Comparison of ENCODE assay signal across 17 cellular contexts in the genomic region with DNA sequence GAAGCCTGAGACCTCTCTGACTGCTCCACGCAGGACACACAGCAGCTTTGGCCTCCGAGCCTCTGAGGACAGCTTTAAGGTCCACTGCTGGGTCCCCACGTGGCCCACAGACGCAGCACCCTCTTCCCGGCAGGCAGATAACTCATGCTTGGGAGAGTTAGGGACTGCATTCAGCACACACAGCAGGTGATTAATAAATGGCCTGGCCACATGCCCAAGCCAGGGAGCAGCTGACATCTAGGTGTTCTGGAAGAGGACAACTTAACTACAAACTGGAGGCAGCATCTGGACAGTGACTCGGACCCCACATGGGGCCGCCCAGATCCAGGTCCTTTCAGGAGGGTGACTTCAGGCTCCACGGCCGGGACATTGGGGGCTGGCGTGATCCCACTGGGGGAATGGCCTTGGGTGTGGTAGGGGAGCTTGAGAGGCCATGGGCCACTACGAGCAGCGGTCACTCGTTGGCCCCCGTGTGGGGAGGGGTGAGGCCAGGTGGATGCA. TPM values are rescaled to one million over a fixed set of nuclear protein-coding genes. Genes with fewer than 3 reads are reported as not detected.
DNase-seq lines count a peak whose midpoint lies in the region; ATAC-seq and TF ChIP-seq lines count a peak whose summit lies in the region.
"Had no signal": no experiment of that assay in that cellular context is flagged by ENCODE, and none has a peak within 500 bp of the region (broad histone marks: within the 10 kb centered on the region; RNA-seq: fewer than 3 reads in every experiment).

No MANE protein-coding gene starts in this region.

- peak overlapping the region; percentile 100 for H3K27ac ChIP-seq in neutrophil
- H3K27ac ChIP-seq: brain microvascular endothelial cell had no signal

- H3K4me3 ChIP-seq in neutrophil (ENCODE audit: low read depth in 1 of 2, low read length in 1 of 2) = no peak overlapping the region
- H3K4me3 ChIP-seq: stomach had no signal

- in situ Hi-C loops in G401 (cut with HindIII; ENCODE audit: low sequenced_read_pairs) = no loop called here

- peaks cover 79 to 89% of the 10 kb centered on the region in 2 experiments for H3K4me1 ChIP-seq in neutrophil (ENCODE audit: control insufficient read depth in 1 of 2, insufficient read depth in 1 of 2, low read depth in 1 of 2, low read length in 1 of 2)

- peaks cover 54% of the 10 kb centered on the region for H3K36me3 Mint-ChIP-seq in central memory CD8-positive, alpha-beta T cell (ENCODE audit: insufficient read depth)

- DNase-seq in Ammon's horn (ENCODE audit: low spot score) (peak; percentile 1), Daoy (ENCODE audit: low read depth) (peak; percentile 4), G401 (ENCODE audit: low spot score) (no peak), pons (ENCODE audit: low spot score) (no peak), nucleus accumbens (lab: John Stamatoyannopoulos, UW) (no peak)
- no peak for DNase-seq in central memory CD8-positive, alpha-beta T cell (ENCODE audit: low spot score in 2 of 2)
- DNase-seq: activated CD4-positive, alpha-beta T cell treated with anti-CD3 and anti-CD28 coated beads for 4 hours; brain microvascular endothelial cell; C1 segment of cervical spinal cord; effector memory CD4-positive, alpha-beta T cell; NCI-H2029; NCI-H526 treated with DMSO at 0.1 percent for 48 hours; SHP77; small intestine; stomach had no signal

- TF ChIP-seq CTCF in neutrophil (IDR thresholded peaks at IDR 0.05) = no peak

- H3K4me1 Mint-ChIP-seq in central memory CD8-positive, alpha-beta T cell = peaks cover 44% of the 10 kb centered on the region

- H3K9me3 Mint-ChIP-seq in central memory CD8-positive, alpha-beta T cell = no peaks in the 10 kb centered on the region
- H3K9me3 Mint-ChIP-seq: T-helper 2 cell treated with Interferon-gamma antibody and Interleukin-4, amounts not matched to agents 5 μg/mL and 100 μg/mL, for 36 hours had no signal

- peak overlapping the region; percentile 54 for H3K27ac Mint-ChIP-seq in central memory CD8-positive, alpha-beta T cell (ENCODE audit: low read depth)

- H3K4me3 Mint-ChIP-seq in central memory CD8-positive, alpha-beta T cell = no peak overlapping the region
- H3K4me3 Mint-ChIP-seq: T-helper 2 cell treated with Interferon-gamma antibody and Interleukin-4, amounts not matched to agents 5 μg/mL and 100 μg/mL, for 36 hours had no signal

- H3K27me3 Mint-ChIP-seq in central memory CD8-positive, alpha-beta T cell = no peaks in the 10 kb centered on the region

- H3K36me3 ChIP-seq in neutrophil = peaks cover 73% of the 10 kb centered on the region

- ATAC-seq in central memory CD8-positive, alpha-beta T cell (replicated peaks; ENCODE audit: extremely low read depth, poor library complexity, severe bottlenecking) = no peak

- no peaks in the 10 kb centered on the region for H3K9me3 ChIP-seq in neutrophil
- H3K9me3 ChIP-seq: stomach had no signal

- no peaks in the 10 kb centered on the region for H3K27me3 ChIP-seq in neutrophil
- H3K27me3 ChIP-seq: brain microvascular endothelial cell, stomach had no signal

RNA-seq across cellular contexts. Expression of gene NINJ1, which starts 11.3 kb away (rescaled TPM):
- total RNA-seq in Daoy (2014; rRNA removed; shearing (Covaris generic)) = 18.2 and 19.9 TPM in 2 replicates
- total RNA-seq in G401 (2014; rRNA removed; shearing (Covaris generic)) = 25.6 and 28.4 TPM in 2 replicates

RNA-seq across cellular contexts. Expression of gene CARD19, which starts 26.8 kb away (rescaled TPM):
- total RNA-seq in Daoy (2014; rRNA removed; shearing (Covaris generic)) = 36.1 and 64.4 TPM in 2 replicates
- total RNA-seq in G401 (2014; rRNA removed; shearing (Covaris generic)) = 31.4 and 36.7 TPM in 2 replicates

Comparison
In these comparisons a context has a peak if more than half of its experiments do, and no peak if none do; other contexts are left out.
1. DNase-seq: peak in Ammon's horn (single experiment) and Daoy (single experiment); none in central memory CD8-positive, alpha-beta T cell (0 of 2), G401 (single experiment), pons (single experiment) and nucleus accumbens (0 of 56).